8 cellular contexts compared by ENCODE assay signal in the genomic region with DNA sequence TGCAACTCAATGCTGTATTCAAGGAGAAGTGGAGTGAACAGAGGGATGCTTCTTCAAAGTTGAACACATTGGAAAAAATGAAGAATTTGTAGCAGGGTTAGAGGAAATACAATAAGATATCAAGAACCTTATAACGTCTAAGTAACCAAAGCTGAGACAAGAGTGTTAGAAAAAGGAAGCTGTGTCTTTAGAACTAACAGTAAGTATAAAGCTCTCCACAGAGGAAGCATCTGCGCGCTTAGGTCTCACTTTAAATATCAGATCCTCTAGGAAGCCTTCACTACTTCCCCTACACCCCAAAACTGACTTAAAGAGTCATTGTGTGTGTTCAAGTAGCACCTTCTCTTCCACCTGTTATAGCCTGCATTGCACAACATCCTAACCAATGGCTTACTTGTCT. TPM values are rescaled to one million over a fixed set of nuclear protein-coding genes. Genes with fewer than 3 reads are reported as not detected.
DNase-seq lines count a peak whose midpoint lies in the region; ATAC-seq and TF ChIP-seq lines count a peak whose summit lies in the region.

No MANE protein-coding gene starts in this region.

- H3K4me3 ChIP-seq in NB4 (ENCODE audit: low read depth, low read length) (peak overlapping the region; percentile 16), right lobe of liver (no peak overlapping the region)

- peak overlapping the region in 1 of 3 donors; percentile 61 for H3K27ac ChIP-seq in right lobe of liver

- no peak for TF ChIP-seq POLR2A in NB4 (IDR thresholded peaks at IDR 0.05; ENCODE audit: extremely low read depth, insufficient read length)
- no peak for TF ChIP-seq POLR2A in right lobe of liver (IDR thresholded peaks at IDR 0.05)

- intact Hi-C loops in right lobe of liver (cut with DNase I) = no loop called here

- ATAC-seq in GM18498 (IDR thresholded peaks at IDR 0.05; ENCODE audit: unreplicated experiment) (peak; percentile 9), GM21717 (IDR thresholded peaks at IDR 0.05; ENCODE audit: unreplicated experiment) (peak; percentile 21), right lobe of liver (peak; percentile 14 to 64 (median 46))

- TF ChIP-seq CTCF in NB4 (IDR thresholded peaks at IDR 0.05; ENCODE audit: low read depth, low read length) (no peak), right lobe of liver (IDR thresholded peaks at IDR 0.05) (no peak)

- H3K27me3 ChIP-seq in right lobe of liver = no peaks in the 10 kb centered on the region

- no peaks in the 10 kb centered on the region for H3K9me3 ChIP-seq in right lobe of liver

- no peaks in the 10 kb centered on the region for H3K36me3 ChIP-seq in right lobe of liver

- WGBS in right lobe of liver (ENCODE audit: insufficient coverage, low coverage, low lambda C conversion rate, missing lambda C conversion rate) = 37% methylated on average over 2 of the region's 3 CpGs

- peaks cover 0 to 8% (median 0%) of the 10 kb centered on the region in 4 donors for H3K4me1 ChIP-seq in right lobe of liver

- peak; percentile 8 for DNase-seq in NB4 (ENCODE audit: low read depth)
- no peak for DNase-seq in right lobe of liver
- no peak for DNase-seq in activated effector memory CD4-positive, alpha-beta T cell treated with anti-CD3 and anti-CD28 coated beads, Interleukin-2, amount 50 U/mL, for 16 hours
- no peak for DNase-seq in stimulated activated CD4-positive, alpha-beta T cell treated with anti-CD3 and anti-CD28 coated beads, Interleukin-2, amount 100 ng/mL, for 24 hours
- DNase-seq in NCI-H2171 treated with DMSO at 0.1 percent for 48 hours (lab: John Stamatoyannopoulos, UW) = no peak
- no peak for DNase-seq in HPDE6-E6E7 (ENCODE audit: extremely low spot score)

RNA-seq across cellular contexts. Expression of gene CH25H, which starts 43.0 kb away (rescaled TPM):
- 1 to 10 TPM in 1 of 6 experiments, under 1 TPM in 3, not detected in 2; 0.31 to 1.2 (median 0.60) TPM for total RNA-seq in right lobe of liver
